ENCODE assay signal across 12 cellular contexts in the genomic region with DNA sequence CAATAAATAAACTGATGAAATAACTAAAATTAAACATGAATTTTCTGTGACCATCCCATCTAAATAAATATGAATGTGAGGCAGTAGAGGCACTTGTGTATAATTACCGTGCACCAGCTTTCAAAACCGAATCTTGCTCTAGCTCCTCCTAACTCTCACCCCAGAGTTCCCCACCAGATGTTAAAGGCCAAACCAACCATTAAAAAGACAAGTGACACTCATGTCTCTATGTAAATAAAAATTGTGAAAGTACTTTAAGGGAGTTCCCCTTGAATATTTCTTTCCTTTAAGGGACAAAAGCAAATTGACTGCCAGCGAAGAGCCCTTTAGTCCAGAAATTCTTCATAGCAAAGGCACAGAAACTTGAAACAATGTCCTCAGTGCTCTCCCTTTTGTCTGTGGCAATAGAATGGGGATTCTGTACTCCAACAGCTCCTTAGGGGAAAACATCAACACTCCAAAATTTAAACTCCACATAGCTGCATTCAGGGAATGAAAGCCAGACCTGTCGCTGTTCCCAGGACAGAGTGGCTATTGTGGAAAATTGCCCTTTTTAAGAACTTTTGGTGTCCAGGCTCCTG.
A peak's percentile ranks its signal among the peaks of the same experiment; 100 is the strongest.
DNase-seq lines count a peak whose midpoint lies in the region; ATAC-seq and TF ChIP-seq lines count a peak whose summit lies in the region.
"Had no signal": no experiment of that assay in that cellular context is flagged by ENCODE, and none has a peak within 500 bp of the region (broad histone marks: within the 10 kb centered on the region; RNA-seq: fewer than 3 reads in every experiment).

No MANE protein-coding gene starts in this region.

- no peak for TF ChIP-seq CTCF in glutamatergic neuron (IDR thresholded peaks at IDR 0.05; ENCODE audit: partially characterized antibody, unreplicated experiment)

- DNase-seq in SK-MEL-5 (ENCODE audit: low read depth, low spot score) (peak; percentile 10), hippocampal formation (lab: John Stamatoyannopoulos, UW) (no peak), glutamatergic neuron (no peak), cortex of kidney (lab: John Stamatoyannopoulos, UW) (no peak)
- DNase-seq: anterior cingulate cortex, COR-L47, NCI-H1092, T-helper 9 cell had no signal

- in situ Hi-C loops in SK-MEL-5 (cut with HindIII; ENCODE audit: low pct_unique_long_range_greater_than_20kb, low sequenced_read_pairs): no loop called here

- H3K36me3 Mint-ChIP-seq in glutamatergic neuron (ENCODE audit: unreplicated experiment): no peaks in the 10 kb centered on the region
- H3K36me3 Mint-ChIP-seq: memory B cell had no signal

- H3K4me1 Mint-ChIP-seq in glutamatergic neuron (ENCODE audit: low read depth, unreplicated experiment): no peaks in the 10 kb centered on the region
- H3K4me1 Mint-ChIP-seq: memory B cell had no signal

- no peak overlapping the region for H3K4me3 Mint-ChIP-seq in glutamatergic neuron (ENCODE audit: unreplicated experiment)
- H3K4me3 Mint-ChIP-seq: memory B cell had no signal

- H3K9me3 Mint-ChIP-seq in glutamatergic neuron (ENCODE audit: unreplicated experiment): no peaks in the 10 kb centered on the region
- H3K9me3 Mint-ChIP-seq: memory B cell had no signal

- no peak overlapping the region for H3K27ac Mint-ChIP-seq in glutamatergic neuron (ENCODE audit: unreplicated experiment)
- H3K27ac Mint-ChIP-seq: memory B cell had no signal

- no peaks in the 10 kb centered on the region for H3K27me3 Mint-ChIP-seq in glutamatergic neuron (ENCODE audit: unreplicated experiment)

- ATAC-seq in GM18909 (IDR thresholded peaks at IDR 0.05; ENCODE audit: poor library complexity, unreplicated experiment) (peak; percentile 96), GM21619 (IDR thresholded peaks at IDR 0.05; ENCODE audit: unreplicated experiment) (peak; percentile 99), HG03135 (IDR thresholded peaks at IDR 0.05; ENCODE audit: unreplicated experiment) (peak; percentile 92)
